ENCODE assay signal across 19 cellular contexts in genomic region chr6:167703781-167704180, GRCh38.
"Had no signal": no experiment of that assay in that cellular context is flagged by ENCODE, and none has a peak within 500 bp of the region (broad histone marks: within the 10 kb centered on the region; RNA-seq: fewer than 3 reads in every experiment).

No MANE protein-coding gene starts in this region.

- H3K9me3 ChIP-seq: esophagus muscularis mucosa, mucosa of descending colon, tibial artery had no signal

- H3K36me3 ChIP-seq: esophagus muscularis mucosa, tibial artery had no signal

- ATAC-seq: activated CD4-positive, alpha-beta T cell treated with anti-CD3 and anti-CD28 coated beads for 36 hours; activated naive CD4-positive, alpha-beta T cell treated with anti-CD3 and anti-CD28 coated beads, Interleukin-2, amount 50 U/mL, for 72 hours; activated T-helper 17 cell treated with anti-CD3 and anti-CD28 coated beads, Interleukin-2, amount 50 U/mL, for 72 hours; mucosa of descending colon had no signal

- H3K27ac Mint-ChIP-seq: activated B cell treated with CpG ODN at 0.5 μM for 24 hours; activated CD4-positive, alpha-beta T cell treated with anti-CD3 and anti-CD28 coated beads for 36 hours; activated naive CD4-positive, alpha-beta T cell treated with anti-CD3 and anti-CD28 coated beads, Interleukin-2, amount 50 U/mL, for 72 hours; activated T-cell treated with anti-CD3 and anti-CD28 coated beads, Interleukin-2, amount 50 U/mL, for 24 hours; activated T-helper 17 cell treated with anti-CD3 and anti-CD28 coated beads, Interleukin-2, amount 50 U/mL, for 72 hours; dendritic cell treated with granulocyte-macrophage colony-stimulating factor and Interleukin-4, amounts not matched to agents 40 ng/mL and 50 ng/mL, for 4 days; stimulated activated naive CD8-positive, alpha-beta T cell treated with anti-CD3 and anti-CD28 coated beads, Interleukin-15, Interleukin-2, amounts not matched to agents 100 ng/mL and 50 ng/mL, for 24 hours; T-helper 1 cell treated with Interleukin-12 subunit alpha and Interleukin-12 subunit beta and Interleukin-4 antibody, amounts not matched to agents 30 μg/mL and 1 μg/mL, for 36 hours had no signal

- H3K4me3 Mint-ChIP-seq: activated B cell treated with CpG ODN at 0.5 μM for 24 hours; activated CD4-positive, alpha-beta T cell treated with anti-CD3 and anti-CD28 coated beads for 36 hours; activated T-cell treated with anti-CD3 and anti-CD28 coated beads, Interleukin-2, amount 50 U/mL, for 24 hours; activated T-helper 17 cell treated with anti-CD3 and anti-CD28 coated beads, Interleukin-2, amount 50 U/mL, for 72 hours; brain; dendritic cell treated with granulocyte-macrophage colony-stimulating factor and Interleukin-4, amounts not matched to agents 40 ng/mL and 50 ng/mL, for 4 days; stimulated activated naive CD8-positive, alpha-beta T cell treated with anti-CD3 and anti-CD28 coated beads, Interleukin-15, Interleukin-2, amounts not matched to agents 100 ng/mL and 50 ng/mL, for 24 hours; T-helper 1 cell treated with Interleukin-12 subunit alpha and Interleukin-12 subunit beta and Interleukin-4 antibody, amounts not matched to agents 30 μg/mL and 1 μg/mL, for 36 hours had no signal

- H3K27ac ChIP-seq: esophagus muscularis mucosa, tibial artery had no signal

- H3K4me3 ChIP-seq: esophagus muscularis mucosa, mucosa of descending colon, tibial artery had no signal

- DNase-seq: activated B cell treated with CpG ODN at 0.5 μM for 24 hours; activated CD4-positive, alpha-beta T cell treated with anti-CD3 and anti-CD28 coated beads for 36 hours; activated CD4-positive, alpha-beta T cell treated with anti-CD3 and anti-CD28 coated beads, Interleukin-2, amount 50 U/mL, for 4 hours; activated CD8-positive, alpha-beta memory T cell treated with anti-CD3 and anti-CD28 coated beads, Interleukin-2, amount 50 U/mL, for 4 hours; activated T-cell treated with anti-CD3 and anti-CD28 coated beads, Interleukin-2, amount 50 U/mL, for 24 hours; effector CD8-positive, alpha-beta T cell; hippocampal formation; mesenchymal stem cell; mucosa of descending colon; occipital lobe; substantia nigra; tibial artery had no signal

- H3K9me3 Mint-ChIP-seq: activated B cell treated with CpG ODN at 0.5 μM for 24 hours; activated naive CD4-positive, alpha-beta T cell treated with anti-CD3 and anti-CD28 coated beads, Interleukin-2, amount 50 U/mL, for 72 hours; activated T-cell treated with anti-CD3 and anti-CD28 coated beads, Interleukin-2, amount 50 U/mL, for 24 hours; activated T-helper 17 cell treated with anti-CD3 and anti-CD28 coated beads, Interleukin-2, amount 50 U/mL, for 72 hours; dendritic cell treated with granulocyte-macrophage colony-stimulating factor and Interleukin-4, amounts not matched to agents 40 ng/mL and 50 ng/mL, for 4 days; stimulated activated naive CD8-positive, alpha-beta T cell treated with anti-CD3 and anti-CD28 coated beads, Interleukin-15, Interleukin-2, amounts not matched to agents 100 ng/mL and 50 ng/mL, for 24 hours; T-helper 1 cell treated with Interleukin-12 subunit alpha and Interleukin-12 subunit beta and Interleukin-4 antibody, amounts not matched to agents 30 μg/mL and 1 μg/mL, for 36 hours had no signal

- H3K36me3 Mint-ChIP-seq: activated naive CD4-positive, alpha-beta T cell treated with anti-CD3 and anti-CD28 coated beads, Interleukin-2, amount 50 U/mL, for 72 hours; brain had no signal
